In the genomic region with DNA sequence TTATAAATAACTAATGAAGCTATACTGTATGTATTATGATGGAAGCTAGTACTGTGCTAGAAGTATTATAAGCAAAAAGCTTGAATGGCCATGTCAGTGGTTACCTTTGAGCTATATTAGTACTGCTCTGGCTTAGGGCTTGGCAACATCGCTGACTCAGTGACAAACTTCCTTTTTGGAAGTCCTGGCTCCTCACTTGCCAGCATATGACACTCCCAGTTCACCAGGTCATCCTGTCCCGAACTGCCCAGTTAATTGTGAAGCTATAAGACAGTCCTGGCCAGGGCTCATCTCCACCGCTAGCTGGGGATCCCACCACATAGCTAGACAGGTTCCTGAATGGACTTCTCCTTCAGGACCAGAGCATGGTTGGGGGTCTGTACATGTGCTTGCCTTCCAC, we compare ENCODE assay signal across 17 cellular contexts. TPM values are rescaled to one million over a fixed set of nuclear protein-coding genes. Genes with fewer than 3 reads are reported as not detected.
DNase-seq lines count a peak whose midpoint lies in the region; ATAC-seq, FAIRE-seq and TF ChIP-seq lines count a peak whose summit lies in the region.
"Had no signal": no experiment of that assay in that cellular context is flagged by ENCODE, and none has a peak within 500 bp of the region (broad histone marks: within the 10 kb centered on the region; RNA-seq: fewer than 3 reads in every experiment).

No MANE protein-coding gene starts in this region.

- H3K27me3 ChIP-seq in GM23248 (replicated peaks; ENCODE audit: insufficient read depth) = no peaks in the 10 kb centered on the region
- H3K27me3 ChIP-seq in K562 (ENCODE audit: control insufficient read depth in 2 of 2, insufficient read depth in 2 of 2, low read length in 2 of 2) = no peaks in the 10 kb centered on the region
- H3K27me3 ChIP-seq in gastrocnemius medialis = no peaks in the 10 kb centered on the region
- H3K27me3 ChIP-seq in suprapubic skin = no peaks in the 10 kb centered on the region
- H3K27me3 ChIP-seq: colonic mucosa had no signal

- H3K4me1 Mint-ChIP-seq in immature natural killer cell = peaks cover 66 to 85% of the 10 kb centered on the region in 2 donors

- ATAC-seq in K562 (peak; percentile 19), gastrocnemius medialis (peak; percentile 94 to 96), GM21390 (IDR thresholded peaks at IDR 0.05; ENCODE audit: unreplicated experiment) (no peak), GM21825 (IDR thresholded peaks at IDR 0.05; ENCODE audit: unreplicated experiment) (no peak), HG03432 (IDR thresholded peaks at IDR 0.05; ENCODE audit: unreplicated experiment) (no peak)
- ATAC-seq: GM23338 had no signal

- FAIRE-seq in K562 (lab: Jason Lieb, UNC) = no peak

- intact Hi-C loops in K562 (cut with micrococcal nuclease) = no loop called here
- intact Hi-C loops in gastrocnemius medialis (cut with DNase I; ENCODE audit: low total_unique reads) = no loop called here

- H3K27me3 Mint-ChIP-seq in immature natural killer cell (ENCODE audit: low read depth in 3 of 3) = peaks cover 2 to 4% (median 2%) of the 10 kb centered on the region in 3 donors
- H3K27me3 Mint-ChIP-seq: activated naive CD4-positive, alpha-beta T cell treated with anti-CD3 and anti-CD28 coated beads, Interleukin-2, amount 10 ng/mL, durations not matched to agents 7 days and 5 days; CD8-positive, alpha-beta memory T cell; IgD-negative memory B cell had no signal

- peaks cover 20% of the 10 kb centered on the region for H3F3A ChIP-seq in GM23248 (ENCODE audit: insufficient read depth)

- TF ChIP-seq POLR2A in K562 (conservative IDR thresholded peaks at IDR 0.05) (no peak), gastrocnemius medialis (IDR thresholded peaks at IDR 0.05) (no peak), suprapubic skin (IDR thresholded peaks at IDR 0.05) (no peak)

- peak overlapping the region in 5 of 6 donors; percentile 29 to 84 (median 54) for H3K27ac Mint-ChIP-seq in immature natural killer cell
- H3K27ac Mint-ChIP-seq: activated naive CD4-positive, alpha-beta T cell treated with anti-CD3 and anti-CD28 coated beads, Interleukin-2, amount 10 ng/mL, durations not matched to agents 7 days and 5 days; GM23338 had no signal

- peaks cover 44% of the 10 kb centered on the region for H3K4me1 ChIP-seq in GM23248 (ENCODE audit: insufficient read depth)
- peaks cover 0 to 34% of the 10 kb centered on the region in 2 experiments; a peak in 3 of 5 replicates for H3K4me1 ChIP-seq in K562 (replicated peaks in 1 of 2; ENCODE audit: control insufficient read depth in 2 of 2, insufficient read depth in 2 of 2, low read length in 2 of 2)
- peaks cover 13 to 21% of the 10 kb centered on the region in 2 donors for H3K4me1 ChIP-seq in gastrocnemius medialis
- H3K4me1 ChIP-seq in suprapubic skin = peaks cover 22% of the 10 kb centered on the region

- POLR2A ChIA-PET in K562 (lab: Yijun Ruan, JAX) = interaction anchor here (0.8 to 1.3 kb wide), 5 partner anchors 9 to 26 kb away, joined by 3 to 6 read pairs (median 6); no protein-coding TSS in a partner anchor

- no peaks in the 10 kb centered on the region for H3K9me3 Mint-ChIP-seq in immature natural killer cell
- H3K9me3 Mint-ChIP-seq: activated naive CD4-positive, alpha-beta T cell treated with anti-CD3 and anti-CD28 coated beads, Interleukin-2, amount 10 ng/mL, durations not matched to agents 7 days and 5 days; CD8-positive, alpha-beta memory T cell; GM23338; IgD-negative memory B cell had no signal

- H3K9ac ChIP-seq in GM23248 = no peak overlapping the region
- peak overlapping the region in 1 of 2 experiments; percentile 53; a peak in 1 of 4 replicates for H3K9ac ChIP-seq in K562 (ENCODE audit: insufficient read depth in 1 of 2, low read depth in 2 of 2, low read length in 2 of 2)

- no peak overlapping the region for H2AFZ ChIP-seq in GM23248
- H2AFZ ChIP-seq in K562 (ENCODE audit: low read depth, low read length) = no peak overlapping the region
- H2AFZ ChIP-seq: GM23338 had no signal

- H3K36me3 Mint-ChIP-seq in immature natural killer cell = peaks cover 0 to 8% (median 0%) of the 10 kb centered on the region in 3 donors

- TF ChIP-seq EP300 in K562 (IDR thresholded peaks at IDR 0.05; ENCODE audit: low read length) = no peak
- TF ChIP-seq EP300 in suprapubic skin (IDR thresholded peaks at IDR 0.05) = no peak

- H3K4me3 Mint-ChIP-seq in immature natural killer cell = no peak overlapping the region
- H3K4me3 Mint-ChIP-seq: activated naive CD4-positive, alpha-beta T cell treated with anti-CD3 and anti-CD28 coated beads, Interleukin-2, amount 10 ng/mL, durations not matched to agents 7 days and 5 days; CD8-positive, alpha-beta memory T cell; GM23338; IgD-negative memory B cell had no signal

- H3K9me1 ChIP-seq in K562 (ENCODE audit: control insufficient read depth, insufficient read depth, low read length) = no peaks in the 10 kb centered on the region

- H3K79me2 ChIP-seq in GM23248 (ENCODE audit: insufficient read depth) = peaks cover 98% of the 10 kb centered on the region
- H3K79me2 ChIP-seq in K562 (ENCODE audit: control insufficient read depth, insufficient read depth, low read length) = peaks cover 65% of the 10 kb centered on the region

- 0 out of 2 replicates have a peak, but pooled peaks cover 5% of the 10 kb centered on the region for H3K36me3 ChIP-seq in GM23248 (ENCODE audit: low read depth)
- peaks cover 16% of the 10 kb centered on the region for H3K36me3 ChIP-seq in K562 (ENCODE audit: control insufficient read depth, insufficient read depth, low read length)
- no peaks in the 10 kb centered on the region for H3K36me3 ChIP-seq in gastrocnemius medialis
- H3K36me3 ChIP-seq in suprapubic skin = no peaks in the 10 kb centered on the region
- H3K36me3 ChIP-seq: colonic mucosa had no signal

- H3K4me3 ChIP-seq in GM23248 = no peak overlapping the region
- no peak overlapping the region for H3K4me3 ChIP-seq in K562
- no peak overlapping the region for H3K4me3 ChIP-seq in gastrocnemius medialis
- no peak overlapping the region for H3K4me3 ChIP-seq in suprapubic skin
- H3K4me3 ChIP-seq: colonic mucosa, GM23338 had no signal

- WGBS in GM23248 (ENCODE audit: low coverage in 1 of 2, low lambda C conversion rate in 2 of 2, missing lambda C conversion rate in 2 of 2), 2 experiments = 63 to 69% methylated on average over 3 of the region's 3 CpGs
- 33% methylated on average over 3 of the region's 3 CpGs for WGBS in K562 (ENCODE audit: insufficient coverage, low coverage, missing lambda C conversion rate)
- 51% methylated on average over 3 of the region's 3 CpGs for WGBS in suprapubic skin

- no TSS peak for BruUV-seq in K562 (replicated peaks; lab: Mats Ljungman, UMichigan)

- TF ChIP-seq CTCF in K562 (IDR thresholded peaks at IDR 0.05 in 2 of 3, conservative IDR thresholded peaks at IDR 0.05 in 1 of 3; ENCODE audit: insufficient read depth in 2 of 3, low read depth in 1 of 3, low read length in 3 of 3) (no peak), gastrocnemius medialis (IDR thresholded peaks at IDR 0.05 in 4 of 5, conservative IDR thresholded peaks at IDR 0.05 in 1 of 5) (no peak), suprapubic skin (IDR thresholded peaks at IDR 0.05) (no peak)

- peak; percentile 66 for DNase-seq in GM23248
- no peak for DNase-seq in K562 (ENCODE audit: extremely low read depth in 1 of 4, low spot score in 3 of 4)
- no peak for DNase-seq in immature natural killer cell
- DNase-seq in gastrocnemius medialis = peak; percentile 59 to 66
- no peak for DNase-seq in suprapubic skin (ENCODE audit: low spot score in 2 of 2)
- DNase-seq: activated CD4-positive, alpha-beta T cell treated with anti-CD3 and anti-CD28 coated beads, Interleukin-2, amount 50 U/mL, for 48 hours; activated naive CD4-positive, alpha-beta T cell treated with anti-CD3 and anti-CD28 coated beads, Interleukin-2, amount 10 ng/mL, durations not matched to agents 7 days and 5 days; CD8-positive, alpha-beta memory T cell; colonic mucosa; head of caudate nucleus; NCI-H187 treated with DMSO at 0.1 percent for 48 hours; stimulated activated CD4-positive, alpha-beta T cell treated with anti-CD3 and anti-CD28 coated beads, Interleukin-12 subunit alpha, Interleukin-12 subunit beta, amount 100 ng/mL, for 4 hours had no signal

- no peaks in the 10 kb centered on the region for H3K9me2 ChIP-seq in GM23248 (ENCODE audit: insufficient read depth)

- CTCF ChIA-PET in K562 (lab: Yijun Ruan, JAX; ENCODE audit: low intra/inter-chr PET ratio) = no interaction called here

- H4K20me1 ChIP-seq in GM23248 (ENCODE audit: insufficient read depth) (no peaks in the 10 kb centered on the region), K562 (replicated peaks; ENCODE audit: control insufficient read depth, insufficient read depth, low read length) (no peaks in the 10 kb centered on the region)

- H3K27ac ChIP-seq in GM23248 (no peak overlapping the region), K562 (ENCODE audit: extremely low read depth, low read depth, low read length) (no peak overlapping the region), gastrocnemius medialis (peak overlapping the region in 2 of 4 donors; percentile 23 to 51), suprapubic skin (no peak overlapping the region)
- H3K27ac ChIP-seq: colonic mucosa had no signal

- no peaks in the 10 kb centered on the region for H3K9me3 ChIP-seq in GM23248 (ENCODE audit: low read depth)
- no peaks in the 10 kb centered on the region for H3K9me3 ChIP-seq in K562 (replicated peaks; ENCODE audit: control insufficient read depth, insufficient read depth, low read depth, low read length)
- no peaks in the 10 kb centered on the region for H3K9me3 ChIP-seq in gastrocnemius medialis
- no peaks in the 10 kb centered on the region for H3K9me3 ChIP-seq in suprapubic skin
- H3K9me3 ChIP-seq: colonic mucosa had no signal

- in situ Hi-C loops in GM23248 (cut with MboI) = no loop called here
- in situ Hi-C loops in K562 (cut with MboI) = no loop called here
- in situ Hi-C loops in gastrocnemius medialis (cut with MboI; ENCODE audit: low sequenced_read_pairs in 4 of 4) = no loop called here

- TF ChIP-seq RAD21 in K562 (CRISPR knock-in tag; conservative IDR thresholded peaks at IDR 0.05 in 1 of 2, IDR thresholded peaks at IDR 0.05 in 1 of 2) = no peak

- peak overlapping the region; percentile 5 for H3K4me2 ChIP-seq in GM23248 (ENCODE audit: unreplicated experiment)
- H3K4me2 ChIP-seq in K562 (ENCODE audit: insufficient read depth, low read length) = no peak overlapping the region
- H3K4me2 ChIP-seq: GM23338 had no signal

RNA-seq across cellular contexts. Expression of gene RAB8B, which starts 31.9 kb away (rescaled TPM):
- 54.3 and 54.6 TPM in 2 replicates for total RNA-seq in GM23248 (2014; rRNA removed; shearing (Covaris generic))
- polyA plus RNA-seq in GM23248 (2016; fragmentation: Nextera tagmentation; extraction: Ambion mirVana) (37.8 and 43.6 TPM in 2 replicates), K562 (2011; rRNA removed) (13.2 and 21.5 TPM in 2 replicates), K562 (2014; fragmentation: Illumina TruSeq; extraction: Trizol) (20.5 and 30.0 TPM in 2 replicates), K562 (2014; fragmentation: Nextera tagmentation; extraction: Ambion mirVana) (10 to 100 TPM in 1 of 2 experiments, 1 to 10 TPM in 1; 7.8 to 12.1 TPM), K562 (2014; rRNA removed) (17.4 and 17.6 TPM in 2 replicates), immature natural killer cell (100 to 1,000 TPM in 1 of 3 donors, 10 to 100 TPM in 2; 64.6 to 123 (median 79.7) TPM)
- total RNA-seq in K562 (2011; cell fraction: chromatin; rRNA removed; ENCODE audit: low replicate concordance) = 10.7 and 17.8 TPM in 2 replicates
- total RNA-seq in K562 (2011; cell fraction: nucleolus; rRNA removed) = 5.3 and 7.3 TPM in 2 replicates
- 10.6 and 18.9 TPM in 2 replicates for total RNA-seq in K562 (2011; cell fraction: nucleoplasm; rRNA removed)
- total RNA-seq in K562 (2014; rRNA removed) (23.6 and 24.6 TPM in 2 replicates), K562 (2014; rRNA removed; fragmentation: Illumina TruSeq; extraction: Trizol) (28.9 and 33.9 TPM in 2 replicates), K562 (2015; rRNA removed; fragmentation: Illumina TruSeq; extraction: Trizol) (30.8 and 32.1 TPM in 2 replicates), K562 (2021) (24.2 and 27.3 TPM in 2 replicates), gastrocnemius medialis (10 to 100 TPM in 2 of 4 donors, 1 to 10 TPM in 2; 7.2 to 33.4 (median 14.3) TPM), suprapubic skin (10 to 100 TPM; 11.0 to 12.9 (median 12.5) TPM)
- polyA plus RNA-seq in K562 (2011; cell fraction: cytosol; rRNA removed) = 4.1 and 7.1 TPM in 2 replicates
- 12.5 and 14.7 TPM in 2 replicates for polyA plus RNA-seq in K562 (2011; cell fraction: nucleus; rRNA removed)
- 12.2 and 30.2 TPM in 2 replicates for polyA plus RNA-seq in K562 (2012)
- 48.4 and 52.6 TPM in 2 replicates for polyA minus RNA-seq in K562 (2011; rRNA and poly(A)+ RNA removed)
- 36.9 and 49.1 TPM in 2 replicates for polyA minus RNA-seq in K562 (2011; cell fraction: cytosol; rRNA and poly(A)+ RNA removed)
- polyA minus RNA-seq in K562 (2011; cell fraction: nucleus; rRNA and poly(A)+ RNA removed) = 6.1 and 10.1 TPM in 2 replicates

RNA-seq across cellular contexts. Expression of gene APH1B, which starts 56.1 kb away (rescaled TPM):
- total RNA-seq in GM23248 (2014; rRNA removed; shearing (Covaris generic)) = 15.8 and 18.6 TPM in 2 replicates
- polyA plus RNA-seq in GM23248 (2016; fragmentation: Nextera tagmentation; extraction: Ambion mirVana) (40.5 and 43.2 TPM in 2 replicates), K562 (2011; rRNA removed) (4.8 and 7.0 TPM in 2 replicates), K562 (2014; fragmentation: Illumina TruSeq; extraction: Trizol) (6.1 and 6.9 TPM in 2 replicates), K562 (2014; fragmentation: Nextera tagmentation; extraction: Ambion mirVana) (1 to 10 TPM; 7.0 to 8.7 TPM), K562 (2014; rRNA removed) (6.8 and 7.3 TPM in 2 replicates), immature natural killer cell (1 to 10 TPM; 4.8 to 7.8 (median 5.7) TPM)
- 10.5 and 13.7 TPM in 2 replicates for total RNA-seq in K562 (2011; cell fraction: chromatin; rRNA removed; ENCODE audit: low replicate concordance)
- 7.7 and 8.8 TPM in 2 replicates for total RNA-seq in K562 (2011; cell fraction: nucleolus; rRNA removed)
- 13.9 and 14.7 TPM in 2 replicates for total RNA-seq in K562 (2011; cell fraction: nucleoplasm; rRNA removed)
- total RNA-seq in K562 (2014; rRNA removed) (4.9 and 5.1 TPM in 2 replicates), K562 (2014; rRNA removed; fragmentation: Illumina TruSeq; extraction: Trizol) (9.0 and 9.1 TPM in 2 replicates), K562 (2015; rRNA removed; fragmentation: Illumina TruSeq; extraction: Trizol) (8.9 and 9.6 TPM in 2 replicates), K562 (2021) (9.7 and 10.6 TPM in 2 replicates), gastrocnemius medialis (1 to 10 TPM; 2.4 to 5.6 (median 2.9) TPM), suprapubic skin (10 to 100 TPM in 1 of 4 donors, 1 to 10 TPM in 3; 4.5 to 12.1 (median 7.1) TPM)
- polyA plus RNA-seq in K562 (2011; cell fraction: cytosol; rRNA removed) = 3.0 and 3.2 TPM in 2 replicates
- polyA plus RNA-seq in K562 (2011; cell fraction: nucleus; rRNA removed) = 7.9 and 9.8 TPM in 2 replicates
- polyA plus RNA-seq in K562 (2012) = 9.1 and 10.8 TPM in 2 replicates
- 4.6 and 6.9 TPM in 2 replicates for polyA minus RNA-seq in K562 (2011; rRNA and poly(A)+ RNA removed)
- polyA minus RNA-seq in K562 (2011; cell fraction: cytosol; rRNA and poly(A)+ RNA removed) = 3.6 and 8.8 TPM in 2 replicates
- 5.0 and 5.1 TPM in 2 replicates for polyA minus RNA-seq in K562 (2011; cell fraction: nucleus; rRNA and poly(A)+ RNA removed)

Comparison
In these comparisons a context has a peak if more than half of its experiments do, and no peak if none do; other contexts are left out.
1. DNase-seq: peak in GM23248 (single experiment) and gastrocnemius medialis (2 of 2); none in K562 (0 of 4), immature natural killer cell (0 of 3) and suprapubic skin (0 of 2).
2. ATAC-seq: peak in K562 (single experiment) and gastrocnemius medialis (2 of 2); none in GM21390 (single experiment), GM21825 (single experiment) and HG03432 (single experiment).